In the genomic region with DNA sequence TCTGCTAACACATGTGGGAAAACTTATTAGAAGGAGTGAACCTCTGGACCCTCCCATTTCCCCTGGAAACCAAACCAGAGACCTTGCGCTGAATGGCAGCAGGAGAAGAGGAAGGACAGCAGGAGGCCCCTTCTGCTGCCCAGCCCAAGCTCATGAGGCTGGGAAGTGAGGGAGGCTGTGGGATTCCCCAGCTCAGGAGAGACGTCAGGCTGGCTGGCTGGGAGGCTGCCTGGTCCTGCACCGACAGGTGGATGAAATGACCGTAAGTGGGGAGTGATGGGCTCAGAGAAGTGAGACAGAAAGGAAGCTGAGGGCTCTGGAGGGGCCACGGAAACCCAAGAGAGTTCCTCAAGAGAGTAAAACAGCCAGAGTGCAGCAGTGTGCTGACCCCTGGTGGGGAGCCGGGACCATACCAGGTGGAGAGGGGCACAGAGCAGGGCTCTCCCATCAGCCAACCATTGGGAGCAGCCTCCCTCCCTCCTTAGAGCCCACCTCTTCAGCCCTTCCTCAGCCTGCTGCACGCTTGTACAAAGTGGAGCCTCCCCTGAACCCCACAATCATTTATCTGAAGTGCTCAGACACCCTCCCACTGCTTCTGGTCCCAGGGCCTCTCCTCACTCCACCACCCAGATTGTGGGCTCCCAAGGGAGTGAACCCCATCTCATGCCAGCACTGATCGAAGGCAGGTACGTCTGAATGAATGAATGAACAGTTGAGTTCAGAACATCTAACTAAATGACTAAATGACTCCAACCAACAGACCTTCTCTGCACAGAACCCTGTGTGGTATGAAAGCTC, we compare ENCODE assay signal across 8 cellular contexts. TPM values are rescaled to one million over a fixed set of nuclear protein-coding genes. Genes with fewer than 3 reads are reported as not detected.
DNase-seq lines count a peak whose midpoint lies in the region; ATAC-seq and TF ChIP-seq lines count a peak whose summit lies in the region.

No MANE protein-coding gene starts in this region.

- DNase-seq in COLO668 (lab: John Stamatoyannopoulos, UW; ENCODE audit: unreplicated experiment), result peak; percentile 49
- DNase-seq in HAP-1 (ENCODE audit: low spot score in 2 of 2), result peak; percentile 68 to 85
- peak; percentile 46 for DNase-seq in NCI-H524 treated with DMSO at 0.1 percent for 48 hours (lab: John Stamatoyannopoulos, UW)
- DNase-seq in activated CD4-positive, alpha-beta memory T cell treated with anti-CD3 and anti-CD28 coated beads, Interleukin-2, amount 10 ng/mL, durations not matched to agents 7 days and 5 days, result peak; percentile 70
- peak; percentile 97 for DNase-seq in endodermal cell
- peak; percentile 85 for DNase-seq in neural progenitor cell (ENCODE audit: low spot score)

- H3K4me2 ChIP-seq in neural progenitor cell, result peak overlapping the region; percentile 49

- in situ Hi-C loops in HAP-1 (cut with MboI; ENCODE audit: low sequenced_read_pairs), result no loop called here

- H3K27me3 ChIP-seq in HAP-1 (ENCODE audit: low read depth), result no peaks in the 10 kb centered on the region
- peaks cover 38% of the 10 kb centered on the region for H3K27me3 ChIP-seq in endodermal cell (ENCODE audit: control insufficient read depth, insufficient read depth, low read length, poor library complexity, severe bottlenecking)
- peaks cover 67% of the 10 kb centered on the region for H3K27me3 ChIP-seq in neural progenitor cell

- H4K20me1 ChIP-seq in neural progenitor cell (ENCODE audit: low read depth), result no peaks in the 10 kb centered on the region

- H3K4me3 ChIP-seq in HAP-1 (peak overlapping the region; percentile 18), endodermal cell (ENCODE audit: low read length) (no peak overlapping the region), neural progenitor cell (no peak overlapping the region)

- H3K4me1 Mint-ChIP-seq in activated CD4-positive, alpha-beta memory T cell treated with anti-CD3 and anti-CD28 coated beads, Interleukin-2, amount 10 ng/mL, durations not matched to agents 7 days and 5 days, result peaks cover 38% of the 10 kb centered on the region
- peaks cover 15% of the 10 kb centered on the region for H3K4me1 Mint-ChIP-seq in endodermal cell
- H3K4me1 Mint-ChIP-seq in neural progenitor cell, result peaks cover 37% of the 10 kb centered on the region

- H3K36me3 ChIP-seq in HAP-1 (replicated peaks) (no peaks in the 10 kb centered on the region), endodermal cell (ENCODE audit: control insufficient read depth, insufficient read depth, low read length) (no peaks in the 10 kb centered on the region), neural progenitor cell (no peaks in the 10 kb centered on the region)

- no peaks in the 10 kb centered on the region for H3K36me3 Mint-ChIP-seq in activated CD4-positive, alpha-beta memory T cell treated with anti-CD3 and anti-CD28 coated beads, Interleukin-2, amount 10 ng/mL, durations not matched to agents 7 days and 5 days (ENCODE audit: low read depth)
- H3K36me3 Mint-ChIP-seq in endodermal cell (ENCODE audit: low read depth), result no peaks in the 10 kb centered on the region
- H3K36me3 Mint-ChIP-seq in neural progenitor cell, result no peaks in the 10 kb centered on the region

- H3F3A ChIP-seq in neural progenitor cell (ENCODE audit: low read depth), result peaks cover 14% of the 10 kb centered on the region

- H3K4me3 Mint-ChIP-seq in activated CD4-positive, alpha-beta memory T cell treated with anti-CD3 and anti-CD28 coated beads, Interleukin-2, amount 10 ng/mL, durations not matched to agents 7 days and 5 days, result no peak overlapping the region
- H3K4me3 Mint-ChIP-seq in endodermal cell (peak overlapping the region; percentile 22), neural progenitor cell (peak overlapping the region; percentile 71)

- CTCF ChIA-PET in activated CD4-positive, alpha-beta memory T cell treated with anti-CD3 and anti-CD28 coated beads, Interleukin-2, amount 10 ng/mL, durations not matched to agents 7 days and 5 days (lab: Charles Lee), result interaction anchor here (0.6 to 12.6 kb wide), 14 partner anchors 10 to 197 kb away, joined by 3 to 309 read pairs (median 5); partner anchors contain the start of genes ATG101, SMIM41 and TAMALIN

- H3K9me3 Mint-ChIP-seq in activated CD4-positive, alpha-beta memory T cell treated with anti-CD3 and anti-CD28 coated beads, Interleukin-2, amount 10 ng/mL, durations not matched to agents 7 days and 5 days, result no peaks in the 10 kb centered on the region
- H3K9me3 Mint-ChIP-seq in endodermal cell (no peaks in the 10 kb centered on the region), neural progenitor cell (no peaks in the 10 kb centered on the region)

- H3K9me3 ChIP-seq in HAP-1, result no peaks in the 10 kb centered on the region
- no peaks in the 10 kb centered on the region for H3K9me3 ChIP-seq in endodermal cell (ENCODE audit: control insufficient read depth, low read length)
- no peaks in the 10 kb centered on the region for H3K9me3 ChIP-seq in neural progenitor cell (ENCODE audit: low read depth)

- POLR2A ChIA-PET in activated CD4-positive, alpha-beta memory T cell treated with anti-CD3 and anti-CD28 coated beads, Interleukin-2, amount 10 ng/mL, durations not matched to agents 7 days and 5 days (lab: Charles Lee), result interaction anchor here (0.6 to 11.8 kb wide), 6 partner anchors 13 to 49 kb away, joined by 3 to 117 read pairs (median 4); partner anchors contain the start of genes ATG101, NR4A1 and TAMALIN

- H3K27ac Mint-ChIP-seq in activated CD4-positive, alpha-beta memory T cell treated with anti-CD3 and anti-CD28 coated beads, Interleukin-2, amount 10 ng/mL, durations not matched to agents 7 days and 5 days, result no peak overlapping the region
- H3K27ac Mint-ChIP-seq in endodermal cell, result no peak overlapping the region
- no peak overlapping the region for H3K27ac Mint-ChIP-seq in neural progenitor cell

- WGBS in endodermal cell (ENCODE audit: insufficient coverage in 1 of 2, insufficient read length in 1 of 2), 2 experiments, result 6 to 31% methylated on average over 2 to 9 of the region's 9 CpGs

- H3K27ac ChIP-seq in endodermal cell (ENCODE audit: low read depth, low read length), result no peak overlapping the region
- no peak overlapping the region for H3K27ac ChIP-seq in neural progenitor cell

- peak overlapping the region; percentile 68 for H2AFZ ChIP-seq in neural progenitor cell (replicated peaks)

- H3K4me1 ChIP-seq in HAP-1 (peaks cover 14% of the 10 kb centered on the region), endodermal cell (ENCODE audit: control insufficient read depth, insufficient read depth, low read length) (no peaks in the 10 kb centered on the region), neural progenitor cell (peaks cover under 1% of the 10 kb centered on the region)

- no peak overlapping the region for H3K9ac ChIP-seq in endodermal cell (ENCODE audit: extremely low read depth, low read length, poor library complexity, severe bottlenecking)
- no peak overlapping the region for H3K9ac ChIP-seq in neural progenitor cell

- peak; percentile 96 for TF ChIP-seq CTCF in endodermal cell (conservative IDR thresholded peaks at IDR 0.05)
- TF ChIP-seq CTCF in neural progenitor cell (IDR thresholded peaks at IDR 0.05), result peak; percentile 84

- H3K27me3 Mint-ChIP-seq in activated CD4-positive, alpha-beta memory T cell treated with anti-CD3 and anti-CD28 coated beads, Interleukin-2, amount 10 ng/mL, durations not matched to agents 7 days and 5 days, result peaks cover 6% of the 10 kb centered on the region
- H3K27me3 Mint-ChIP-seq in endodermal cell (ENCODE audit: insufficient read depth) (peaks cover 83% of the 10 kb centered on the region), neural progenitor cell (ENCODE audit: insufficient read depth, low read depth) (peaks cover 17% of the 10 kb centered on the region)

- no peak for ATAC-seq in GM18907 (IDR thresholded peaks at IDR 0.05; ENCODE audit: unreplicated experiment)
- ATAC-seq in GM21423 (IDR thresholded peaks at IDR 0.05; ENCODE audit: unreplicated experiment), result no peak

- no peaks in the 10 kb centered on the region for H3K79me2 ChIP-seq in neural progenitor cell (ENCODE audit: low read depth)

RNA-seq across cellular contexts. Expression of gene TAMALIN, which starts 14.0 kb away (rescaled TPM):
- total RNA-seq in activated CD4-positive, alpha-beta memory T cell treated with anti-CD3 and anti-CD28 coated beads, Interleukin-2, amount 10 ng/mL, durations not matched to agents 7 days and 5 days, result 1 to 10 TPM; 5.8 to 7.4 TPM
- total RNA-seq in endodermal cell (1 to 10 TPM; 4.4 to 9.1 TPM), neural progenitor cell (ENCODE audit: low replicate concordance) (1.1 and 7.4 TPM in 2 replicates)
- polyA plus RNA-seq in endodermal cell (2013, experiment 1 of 2), result 16.3 TPM
- polyA plus RNA-seq in endodermal cell (2013, experiment 2 of 2), result 13.2 TPM

RNA-seq across cellular contexts. Expression of gene NR4A1, which starts 30.5 kb away (rescaled TPM):
- total RNA-seq in activated CD4-positive, alpha-beta memory T cell treated with anti-CD3 and anti-CD28 coated beads, Interleukin-2, amount 10 ng/mL, durations not matched to agents 7 days and 5 days, result 10 to 100 TPM; 10.0 to 10.5 TPM
- total RNA-seq in endodermal cell (10 to 100 TPM; 17.7 to 18.4 TPM), neural progenitor cell (ENCODE audit: low replicate concordance) (8.2 and 13.0 TPM in 2 replicates)
- polyA plus RNA-seq in endodermal cell (2013, experiment 1 of 2), result 21.3 TPM
- 17.6 TPM for polyA plus RNA-seq in endodermal cell (2013, experiment 2 of 2)

RNA-seq across cellular contexts. Expression of gene ATG101, which starts 49.0 kb away (rescaled TPM):
- 10 to 100 TPM; 30.5 to 30.8 TPM for total RNA-seq in activated CD4-positive, alpha-beta memory T cell treated with anti-CD3 and anti-CD28 coated beads, Interleukin-2, amount 10 ng/mL, durations not matched to agents 7 days and 5 days
- total RNA-seq in endodermal cell (10 to 100 TPM; 32.1 TPM), neural progenitor cell (ENCODE audit: low replicate concordance) (19.8 and 33.7 TPM in 2 replicates)
- 22.8 TPM for polyA plus RNA-seq in endodermal cell (2013, experiment 1 of 2)
- 18.9 TPM for polyA plus RNA-seq in endodermal cell (2013, experiment 2 of 2)

RNA-seq across cellular contexts. Expression of gene SMIM41, which starts 58.8 kb away (rescaled TPM):
- total RNA-seq in activated CD4-positive, alpha-beta memory T cell treated with anti-CD3 and anti-CD28 coated beads, Interleukin-2, amount 10 ng/mL, durations not matched to agents 7 days and 5 days, result not detected
- total RNA-seq in endodermal cell (not detected), neural progenitor cell (ENCODE audit: low replicate concordance) (not detected in 2 replicates)
- not detected for polyA plus RNA-seq in endodermal cell (2013, experiment 1 of 2)
- polyA plus RNA-seq in endodermal cell (2013, experiment 2 of 2), result not detected

Comparison
In these comparisons a context has a peak if more than half of its experiments do, and no peak if none do; other contexts are left out.
1. DNase-seq: peak in every context shown above with its lines; median percentile 97 in endodermal cell; 85 in neural progenitor cell; 76 in HAP-1; 70 in activated CD4-positive, alpha-beta memory T cell treated with anti-CD3 and anti-CD28 coated beads, Interleukin-2, amount 10 ng/mL, durations not matched to agents 7 days and 5 days; 49 in COLO668; 46 in NCI-H524 treated with DMSO at 0.1 percent for 48 hours.